Comparison of ENCODE assay signal across 20 cellular contexts in the genomic region with DNA sequence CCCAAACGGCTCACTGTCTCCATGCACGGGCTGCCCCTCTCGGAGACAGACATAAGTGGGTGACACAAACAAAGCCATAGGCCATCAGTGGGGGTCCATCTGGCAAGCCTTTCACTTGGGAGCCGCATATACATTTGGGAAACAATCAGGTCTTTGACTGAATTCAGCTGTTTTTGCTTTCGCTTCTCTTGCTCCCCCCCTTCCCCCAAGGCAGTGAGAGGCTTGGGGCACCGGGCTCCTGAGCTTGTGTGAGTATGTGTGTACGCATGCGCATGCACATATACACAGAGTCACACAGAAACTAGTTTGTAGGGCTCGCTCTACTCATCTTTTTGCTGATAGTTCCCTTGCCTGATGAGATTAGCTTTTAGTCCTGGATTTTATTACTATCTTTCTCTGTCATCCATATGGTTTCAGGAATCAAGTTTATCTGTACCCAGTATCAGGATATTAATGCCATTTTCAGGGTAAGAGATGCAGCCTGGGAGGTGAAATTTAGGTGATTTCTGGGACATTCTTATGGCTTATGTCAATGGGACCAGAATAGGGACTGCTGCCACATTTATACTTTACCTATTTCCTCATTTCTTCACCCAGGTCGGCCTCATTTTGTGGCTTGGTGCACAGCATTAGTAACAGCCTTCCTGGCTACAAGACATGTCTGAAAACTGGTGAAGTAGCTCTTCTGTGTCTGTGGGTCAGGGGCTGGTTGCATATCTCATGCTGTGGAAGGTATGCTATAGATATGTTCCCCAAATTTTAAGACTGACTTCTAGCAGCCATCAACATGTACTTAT.
A peak's percentile ranks its signal among the peaks of the same experiment; 100 is the strongest.
DNase-seq lines count a peak whose midpoint lies in the region; ATAC-seq and TF ChIP-seq lines count a peak whose summit lies in the region.
"Had no signal": no experiment of that assay in that cellular context is flagged by ENCODE, and none has a peak within 500 bp of the region (broad histone marks: within the 10 kb centered on the region; RNA-seq: fewer than 3 reads in every experiment).

No MANE protein-coding gene starts in this region.

- H3K4me3 ChIP-seq in SU-DHL-6 (ENCODE audit: insufficient read depth, low read length, poor library complexity, severe bottlenecking) = peak overlapping the region; percentile 51
- H3K4me3 ChIP-seq: esophagus squamous epithelium, left lung, transverse colon had no signal

- H3K27me3 ChIP-seq in SU-DHL-6 (ENCODE audit: low read length) = no peaks in the 10 kb centered on the region
- H3K27me3 ChIP-seq: esophagus squamous epithelium, left lung, transverse colon had no signal

- H3K9ac ChIP-seq in SU-DHL-6 (ENCODE audit: low read length) = peak overlapping the region; percentile 55

- ATAC-seq in HG03442 (IDR thresholded peaks at IDR 0.05; ENCODE audit: unreplicated experiment) = peak; percentile 72
- no peak for ATAC-seq in GM18517 (IDR thresholded peaks at IDR 0.05; ENCODE audit: unreplicated experiment)
- ATAC-seq in GM19455 (IDR thresholded peaks at IDR 0.05; ENCODE audit: unreplicated experiment) = no peak
- ATAC-seq: activated naive CD8-positive, alpha-beta T cell treated with anti-CD3 and anti-CD28 coated beads, Interleukin-2, amount 50 U/mL, for 24 hours; activated T-cell treated with anti-CD3 and anti-CD28 coated beads, Interleukin-2, amount 50 U/mL, for 4 hours; left lung; naive thymus-derived CD8-positive, alpha-beta T cell had no signal

- H4K20me1 ChIP-seq in SU-DHL-6 (ENCODE audit: low read depth, low read length) = no peaks in the 10 kb centered on the region

- TF ChIP-seq CTCF in SU-DHL-6 (IDR thresholded peaks at IDR 0.05; ENCODE audit: insufficient read depth, low read length, poor library complexity, severe bottlenecking) = no peak

- H2AFZ ChIP-seq in SU-DHL-6 (ENCODE audit: low read depth, low read length, severe bottlenecking) = peak overlapping the region; percentile 3

- H3K9me3 ChIP-seq in SU-DHL-6 (ENCODE audit: insufficient read depth, low read length) = no peaks in the 10 kb centered on the region
- H3K9me3 ChIP-seq: esophagus squamous epithelium, left lung, transverse colon had no signal

- no peaks in the 10 kb centered on the region for H3K36me3 ChIP-seq in SU-DHL-6 (ENCODE audit: low read length)
- H3K36me3 ChIP-seq: esophagus squamous epithelium, left lung, transverse colon had no signal

- H3K27ac ChIP-seq in SU-DHL-6 (ENCODE audit: low read depth, low read length) = peak overlapping the region; percentile 90
- H3K27ac ChIP-seq: esophagus squamous epithelium, left lung, transverse colon had no signal

- no peaks in the 10 kb centered on the region for H3K9me2 ChIP-seq in SU-DHL-6 (replicated peaks; ENCODE audit: insufficient read depth, low read length)

- peaks cover 46% of the 10 kb centered on the region for H3K79me2 ChIP-seq in SU-DHL-6 (ENCODE audit: insufficient read depth, low read length)

- peaks cover 26% of the 10 kb centered on the region for H3F3A ChIP-seq in SU-DHL-6 (ENCODE audit: insufficient read depth)

- H3K4me2 ChIP-seq in SU-DHL-6 (ENCODE audit: low read depth, low read length, poor library complexity, severe bottlenecking) = peak overlapping the region; percentile 86

- peak; percentile 7 for DNase-seq in NCI-H1092 treated with DMSO at 0.1 percent for 48 hours (lab: John Stamatoyannopoulos, UW)
- DNase-seq in NCI-H1092 (lab: John Stamatoyannopoulos, UW) = no peak
- peak; percentile 11 for DNase-seq in pons (ENCODE audit: low spot score)
- no peak for DNase-seq in NCI-H2227 treated with DMSO at 0.1 percent for 48 hours (lab: John Stamatoyannopoulos, UW)
- DNase-seq: 8988T; activated CD4-positive, alpha-beta T cell treated with anti-CD3 and anti-CD28 coated beads, Interleukin-2, amount 50 U/mL, for 1 hour; activated naive CD8-positive, alpha-beta T cell treated with anti-CD3 and anti-CD28 coated beads, Interleukin-2, amount 50 U/mL, for 24 hours; activated T-cell treated with anti-CD3 and anti-CD28 coated beads, Interleukin-2, amount 50 U/mL, for 4 hours; esophagus squamous epithelium; KBM-7; naive thymus-derived CD8-positive, alpha-beta T cell; NCI-H2107; stimulated activated CD4-positive, alpha-beta T cell treated with anti-CD3 and anti-CD28 coated beads, Interleukin-1b, Interleukin-23, amount 100 ng/mL, for 48 hours; stimulated activated CD8-positive, alpha-beta memory T cell treated with anti-CD3 and anti-CD28 coated beads, Interleukin-4, amount 100 ng/mL, for 48 hours; transverse colon had no signal

Comparison
In these comparisons a context has a peak if more than half of its experiments do, and no peak if none do; other contexts are left out.
1. DNase-seq: peak in NCI-H1092 treated with DMSO at 0.1 percent for 48 hours (single experiment) and pons (single experiment); none in NCI-H1092 (single experiment) and NCI-H2227 treated with DMSO at 0.1 percent for 48 hours (single experiment).